9 cellular contexts compared by ENCODE assay signal in genomic region chr9:91817493-91818225, GRCh38.
DNase-seq lines count a peak whose midpoint lies in the region; FAIRE-seq and TF ChIP-seq lines count a peak whose summit lies in the region.
"Had no signal": no experiment of that assay in that cellular context is flagged by ENCODE, and none has a peak within 500 bp of the region (broad histone marks: within the 10 kb centered on the region; RNA-seq: fewer than 3 reads in every experiment).

No MANE protein-coding gene starts in this region.

- peaks cover 52% of the 10 kb centered on the region for H3K4me1 Mint-ChIP-seq in mesothelial cell of epicardium

- intact Hi-C loops in transverse colon (cut with DNase I; ENCODE audit: low total_unique reads), result no loop called here

- H3K9me3 Mint-ChIP-seq in mesothelial cell of epicardium, result peaks cover 11% of the 10 kb centered on the region
- H3K9me3 Mint-ChIP-seq: activated T-cell treated with anti-CD3 and anti-CD28 coated beads, Interleukin-2, amount 50 U/mL, for 24 hours had no signal

- H3K4me1 ChIP-seq in H1 (replicated peaks in 1 of 4; ENCODE audit: control insufficient read depth in 3 of 4, insufficient read depth in 4 of 4, low read length in 3 of 4) (peaks cover 5 to 10% (median 8%) of the 10 kb centered on the region in 4 experiments; a peak in 5 of 7 replicates), transverse colon (peaks cover 14 to 50% (median 26%) of the 10 kb centered on the region in 4 donors)

- peak overlapping the region; percentile 87; the same call in 1 of the 2 replicates for H4K8ac ChIP-seq in H1 (ENCODE audit: extremely low read depth, insufficient read depth, low read length)

- WGBS in H1 (ENCODE audit: extremely low coverage in 1 of 2, insufficient coverage in 1 of 2, insufficient read length in 1 of 2, insufficient replicate concordance in 2 of 2, low coverage in 1 of 2, low lambda C conversion rate in 2 of 2, missing lambda C conversion rate in 1 of 2), 2 experiments, result 64% methylated on average over 19 of the region's 20 CpGs; no CpG with 5 or more reads in 1 of the 2 experiments
- 10 to 30% methylated on average over 11 to 20 of the region's 20 CpGs for WGBS in transverse colon (ENCODE audit: low coverage in 1 of 2), 2 donors

- no peak overlapping the region for H3K14ac ChIP-seq in H1 (ENCODE audit: insufficient read length)

- no peaks in the 10 kb centered on the region for H3K27me3 Mint-ChIP-seq in mesothelial cell of epicardium (ENCODE audit: low read depth)
- H3K27me3 Mint-ChIP-seq: activated T-cell treated with anti-CD3 and anti-CD28 coated beads, Interleukin-2, amount 50 U/mL, for 24 hours had no signal

- H2BK20ac ChIP-seq in H1 (ENCODE audit: low read length), result no peak overlapping the region

- CTCF ChIA-PET in H1 (lab: Charles Lee; ENCODE audit: partially characterized antibody), result no interaction called here

- H3K36me3 ChIP-seq in H1 (ENCODE audit: control insufficient read depth in 2 of 4, insufficient read depth in 4 of 4, low read length in 3 of 4) (no peaks in the 10 kb centered on the region), transverse colon (no peaks in the 10 kb centered on the region)

- no peaks in the 10 kb centered on the region; the same call in 1 of the 2 replicates for H3K23me2 ChIP-seq in H1 (ENCODE audit: low read depth, low read length)

- peak overlapping the region; percentile 52 for H3K4me3 Mint-ChIP-seq in mesothelial cell of epicardium
- H3K4me3 Mint-ChIP-seq: activated T-cell treated with anti-CD3 and anti-CD28 coated beads, Interleukin-2, amount 50 U/mL, for 24 hours had no signal

- H3K4me2 ChIP-seq in H1 (ENCODE audit: insufficient read depth in 1 of 2, low read depth in 2 of 2, low read length in 2 of 2), result peak overlapping the region in 1 of 2 experiments; percentile 29; a peak in 2 of 4 replicates

- in situ Hi-C loops in transverse colon (cut with MboI; ENCODE audit: low pct_ligation_motif_present in 1 of 4, low pct_unique_long_range_greater_than_20kb in 1 of 4, low sequenced_read_pairs in 3 of 4), result no loop called here

- no peaks in the 10 kb centered on the region; a peak in 1 of 7 replicates for H3K27me3 ChIP-seq in H1 (replicated peaks in 1 of 4; ENCODE audit: control insufficient read depth in 3 of 4, extremely low read depth in 1 of 4, insufficient read depth in 3 of 4, low read length in 3 of 4)
- no peaks in the 10 kb centered on the region for H3K27me3 ChIP-seq in transverse colon

- no peak overlapping the region for H4K5ac ChIP-seq in H1 (ENCODE audit: insufficient read length, low read depth, low read length)

- H3K27ac ChIP-seq in H1 (ENCODE audit: low read depth, low read length) (no peak overlapping the region), transverse colon (peak overlapping the region; percentile 66 to 72 (median 68))

- no peak overlapping the region for H3K9ac ChIP-seq in H1 (replicated peaks in 1 of 4; ENCODE audit: extremely low read depth in 1 of 4, low read depth in 3 of 4, low read length in 3 of 4)

- POLR2A ChIA-PET in H1 (lab: Charles Lee; ENCODE audit: partially characterized antibody), result interaction anchor here (1.4 kb wide), 1 partner anchor 17 kb away, joined by 4 read pairs; no protein-coding TSS in a partner anchor

- no peak for TF ChIP-seq RAD21 in H1 (IDR thresholded peaks at IDR 0.05 in 1 of 2, conservative IDR thresholded peaks at IDR 0.05 in 1 of 2; ENCODE audit: low read depth in 2 of 2, low read length in 2 of 2)

- peaks cover 10% of the 10 kb centered on the region for H3K36me3 Mint-ChIP-seq in mesothelial cell of epicardium

- DNase-seq in NB4 (ENCODE audit: low read depth) (peak; percentile 34), H1 (ENCODE audit: low read depth in 1 of 2, low spot score in 2 of 2) (no peak), mesothelial cell of epicardium (ENCODE audit: low spot score in 2 of 2, unreplicated experiment in 2 of 2) (no peak), transverse colon (no peak), pons (ENCODE audit: low spot score) (no peak), DMS114 treated with DMSO at 0.1 percent for 48 hours (lab: John Stamatoyannopoulos, UW; ENCODE audit: unreplicated experiment) (no peak), T1000 (lab: John Stamatoyannopoulos, UW) (no peak)
- DNase-seq: activated T-cell treated with anti-CD3 and anti-CD28 coated beads, Interleukin-2, amount 50 U/mL, for 24 hours; SW 1271 had no signal

- H3K79me1 ChIP-seq in H1 (ENCODE audit: low read depth, low read length), result no peaks in the 10 kb centered on the region; the same call in 1 of the 2 replicates

- H4K91ac ChIP-seq in H1 (replicated peaks; ENCODE audit: insufficient read length, low read length), result peak overlapping the region; percentile 40

- H3K56ac ChIP-seq in H1 (replicated peaks; ENCODE audit: insufficient read length, low read depth, low read length), result no peak overlapping the region

- H2AFZ ChIP-seq in H1 (ENCODE audit: low read length), result 0 out of 2 replicates have a peak overlapping the region, but pooled peaks have one; percentile 41

- H3K27ac Mint-ChIP-seq in mesothelial cell of epicardium, result peak overlapping the region; percentile 92
- H3K27ac Mint-ChIP-seq: activated T-cell treated with anti-CD3 and anti-CD28 coated beads, Interleukin-2, amount 50 U/mL, for 24 hours had no signal

- H2AK5ac ChIP-seq in H1 (ENCODE audit: low read depth, low read length), result no peak overlapping the region

- FAIRE-seq in H1 (lab: Jason Lieb, UNC), result no peak

- no peak overlapping the region for H3K23ac ChIP-seq in H1 (ENCODE audit: insufficient read length)

- H3K4me3 ChIP-seq in NB4 (ENCODE audit: low read depth, low read length), result no peak overlapping the region
- H3K4me3 ChIP-seq in H1 (ENCODE audit: extremely low read depth in 1 of 4, insufficient read depth in 2 of 4, low read depth in 3 of 4, low read length in 4 of 4), result no peak overlapping the region
- H3K4me3 ChIP-seq in transverse colon, result peak overlapping the region in 1 of 4 donors; percentile 6

- H2BK12ac ChIP-seq in H1 (ENCODE audit: low read depth, low read length), result peak overlapping the region; percentile 68; the same call in 1 of the 2 replicates

- H3K9me3 ChIP-seq in H1 (ENCODE audit: insufficient read depth in 2 of 2, low read depth in 1 of 2, low read length in 1 of 2) (peaks cover 0 to 5% of the 10 kb centered on the region in 2 experiments; a peak in 1 of 4 replicates), transverse colon (no peaks in the 10 kb centered on the region)

- peaks cover 0 to 3% of the 10 kb centered on the region in 2 experiments for H4K20me1 ChIP-seq in H1 (replicated peaks in 1 of 2; ENCODE audit: control insufficient read depth in 1 of 2, insufficient read depth in 2 of 2, low read length in 2 of 2)

- no peak overlapping the region; the same call in 1 of the 2 replicates for H3K18ac ChIP-seq in H1 (ENCODE audit: extremely low read depth, low read length)

- no peak for TF ChIP-seq POLR2A in NB4 (IDR thresholded peaks at IDR 0.05; ENCODE audit: extremely low read depth, insufficient read length)
- TF ChIP-seq POLR2A in H1 (IDR thresholded peaks at IDR 0.05; ENCODE audit: control extremely low read depth in 1 of 2, low read depth in 2 of 2, low read length in 2 of 2), result no peak
- no peak for TF ChIP-seq POLR2A in transverse colon (IDR thresholded peaks at IDR 0.05)

- H2BK120ac ChIP-seq in H1 (replicated peaks; ENCODE audit: low read depth, low read length), result no peak overlapping the region

- TF ChIP-seq EP300 in H1 (IDR thresholded peaks at IDR 0.05; ENCODE audit: borderline replicate concordance in 1 of 2, low read depth in 2 of 2, low read length in 2 of 2) (no peak), transverse colon (IDR thresholded peaks at IDR 0.05; ENCODE audit: low read depth) (no peak)

- no peak for TF ChIP-seq CTCF in NB4 (IDR thresholded peaks at IDR 0.05; ENCODE audit: low read depth, low read length)
- TF ChIP-seq CTCF in H1 (IDR thresholded peaks at IDR 0.05; ENCODE audit: control extremely low read depth in 1 of 3, insufficient read depth in 1 of 3, low read depth in 1 of 3, low read length in 3 of 3), result no peak
- TF ChIP-seq CTCF in mesothelial cell of epicardium (IDR thresholded peaks at IDR 0.05; ENCODE audit: unreplicated experiment), result no peak
- no peak for TF ChIP-seq CTCF in transverse colon (IDR thresholded peaks at IDR 0.05)

- no peaks in the 10 kb centered on the region; a peak in 1 of 4 replicates for H3K79me2 ChIP-seq in H1 (ENCODE audit: control insufficient read depth in 1 of 2, insufficient read depth in 2 of 2, low read length in 2 of 2)

- H3K4ac ChIP-seq in H1 (replicated peaks; ENCODE audit: insufficient read length, low read depth, low read length), result no peak overlapping the region

- H2BK5ac ChIP-seq in H1 (ENCODE audit: low read depth, low read length), result no peak overlapping the region

- no peak overlapping the region; the same call in 1 of the 2 replicates for H2BK15ac ChIP-seq in H1 (ENCODE audit: low read length)

TF ChIP-seq in H1, 55 proteins besides CTCF, POLR2A, EP300 and RAD21 (continues in another document):
- TF ChIP-seq BACH1 (IDR thresholded peaks at IDR 0.05; ENCODE audit: low read length) (no peak), EZH2 (IDR thresholded peaks at IDR 0.05; ENCODE audit: low read depth, low read length, severe bottlenecking) (no peak), SIN3A (conservative IDR thresholded peaks at IDR 0.05 in 1 of 2, IDR thresholded peaks at IDR 0.05 in 1 of 2; ENCODE audit: low read depth in 1 of 2, low read length in 2 of 2) (no peak), KDM4A (IDR thresholded peaks at IDR 0.05; ENCODE audit: low read depth, low read length, severe bottlenecking) (no peak), BCL11A (IDR thresholded peaks at IDR 0.05; ENCODE audit: low read depth in 2 of 2, low read length in 2 of 2) (no peak), KDM5A (IDR thresholded peaks at IDR 0.05; ENCODE audit: low read length) (no peak), FOSL1 (IDR thresholded peaks at IDR 0.05; ENCODE audit: insufficient read depth, low read depth, low read length) (no peak), SIRT6 (IDR thresholded peaks at IDR 0.05; ENCODE audit: low read length) (no peak), JUN (IDR thresholded peaks at IDR 0.05; ENCODE audit: low read depth, low read length) (no peak), POU5F1 (IDR thresholded peaks at IDR 0.05; ENCODE audit: low read depth, low read length) (no peak), ASH2L (IDR thresholded peaks at IDR 0.05; ENCODE audit: low read length) (no peak), HDAC6 (IDR thresholded peaks at IDR 0.05; ENCODE audit: low read depth, low read length) (no peak), SIX5 (IDR thresholded peaks at IDR 0.05; ENCODE audit: low read depth, low read length) (no peak), TEAD4 (IDR thresholded peaks at IDR 0.05; ENCODE audit: low read depth, low read length) (no peak)
- TF ChIP-seq, protein P1, sequence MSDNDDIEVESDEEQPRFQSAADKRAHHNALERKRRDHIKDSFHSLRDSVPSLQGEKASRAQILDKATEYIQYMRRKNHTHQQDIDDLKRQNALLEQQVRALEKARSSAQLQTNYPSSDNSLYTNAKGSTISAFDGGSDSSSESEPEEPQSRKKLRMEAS (IDR thresholded peaks at IDR 0.05), result no peak
